ENCODE assay signal across 22 cellular contexts in the genomic region with DNA sequence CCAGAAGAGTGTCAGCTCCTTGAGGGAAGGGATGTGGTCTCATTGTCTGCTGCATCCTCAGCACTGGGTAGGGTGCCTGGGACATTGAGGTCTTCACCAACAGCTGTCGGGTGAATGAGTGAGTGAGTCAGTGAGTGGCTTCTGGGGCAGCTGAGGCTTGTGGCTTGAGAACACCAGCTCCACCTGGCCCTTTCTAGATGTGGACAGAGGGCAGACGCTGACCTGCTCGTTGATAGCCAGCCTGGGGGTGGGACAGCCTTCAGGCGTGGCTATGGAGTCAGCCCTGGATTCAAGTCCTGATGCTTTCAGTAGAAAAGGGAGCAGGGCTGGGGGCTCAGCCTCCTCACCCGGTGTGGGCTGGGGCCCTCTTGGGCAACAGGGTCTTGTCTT.
DNase-seq lines count a peak whose midpoint lies in the region; ATAC-seq and TF ChIP-seq lines count a peak whose summit lies in the region.
"Had no signal": no experiment of that assay in that cellular context is flagged by ENCODE, and none has a peak within 500 bp of the region (broad histone marks: within the 10 kb centered on the region; RNA-seq: fewer than 3 reads in every experiment).

No MANE protein-coding gene starts in this region.

- no peaks in the 10 kb centered on the region for H3K9me3 ChIP-seq in Panc1 (ENCODE audit: control insufficient read depth, insufficient read depth, low read depth, low read length)
- no peaks in the 10 kb centered on the region for H3K9me3 ChIP-seq in hepatocyte (ENCODE audit: low read depth)
- no peaks in the 10 kb centered on the region for H3K9me3 ChIP-seq in osteoblast (ENCODE audit: low read depth, low read length)
- H3K9me3 ChIP-seq: thyroid gland had no signal

- H3K27me3 Mint-ChIP-seq in Calu3 (ENCODE audit: unreplicated experiment) (no peaks in the 10 kb centered on the region), nephron progenitor cell (ENCODE audit: low read depth, poor library complexity) (peaks cover 6% of the 10 kb centered on the region)
- H3K27me3 Mint-ChIP-seq: naive thymus-derived CD8-positive, alpha-beta T cell; stimulated activated naive CD8-positive, alpha-beta T cell treated with anti-CD3 and anti-CD28 coated beads, Interleukin-15, Interleukin-2, amounts not matched to agents 100 ng/mL and 50 ng/mL, for 24 hours had no signal

- no peaks in the 10 kb centered on the region for H3K36me3 ChIP-seq in Panc1 (ENCODE audit: control insufficient read depth, insufficient read depth, low read length)
- H3K36me3 ChIP-seq in hepatocyte (replicated peaks; ENCODE audit: insufficient read depth, low read depth): no peaks in the 10 kb centered on the region
- H3K36me3 ChIP-seq in osteoblast (ENCODE audit: insufficient read depth, low read length): no peaks in the 10 kb centered on the region
- H3K36me3 ChIP-seq: thyroid gland had no signal

- H3K4me3 Mint-ChIP-seq in Calu3 (ENCODE audit: low read depth, unreplicated experiment): no peak overlapping the region
- no peak overlapping the region for H3K4me3 Mint-ChIP-seq in nephron progenitor cell
- H3K4me3 Mint-ChIP-seq: CD4-positive, alpha-beta memory T cell; mesothelial cell of epicardium; stimulated activated naive CD8-positive, alpha-beta T cell treated with anti-CD3 and anti-CD28 coated beads, Interleukin-15, Interleukin-2, amounts not matched to agents 100 ng/mL and 50 ng/mL, for 24 hours had no signal

- no peak for ATAC-seq in Panc1
- ATAC-seq: activated naive CD4-positive, alpha-beta T cell treated with anti-CD3 and anti-CD28 coated beads, Interleukin-2, amount 50 U/mL, for 72 hours; naive thymus-derived CD8-positive, alpha-beta T cell; sciatic nerve had no signal

- H3K79me2 ChIP-seq in hepatocyte (no peaks in the 10 kb centered on the region), osteoblast (ENCODE audit: insufficient read depth, low read length) (no peaks in the 10 kb centered on the region)

- peaks cover 29% of the 10 kb centered on the region for H3K4me1 Mint-ChIP-seq in Calu3 (ENCODE audit: low read depth, unreplicated experiment)
- H3K4me1 Mint-ChIP-seq in nephron progenitor cell: peaks cover 84% of the 10 kb centered on the region

- H3K4me1 ChIP-seq in Panc1 (ENCODE audit: control insufficient read depth, insufficient read depth, low read length): peaks cover 51% of the 10 kb centered on the region
- H3K4me1 ChIP-seq in hepatocyte (ENCODE audit: insufficient read depth): peaks cover 59% of the 10 kb centered on the region
- H3K4me1 ChIP-seq in osteoblast (ENCODE audit: insufficient read depth, low read length): no peaks in the 10 kb centered on the region

- DNase-seq in Calu3: no peak
- no peak for DNase-seq in Panc1 (ENCODE audit: low read depth, low spot score)
- DNase-seq in hepatocyte (ENCODE audit: low spot score): no peak
- peak; percentile 62 for DNase-seq in osteoblast (ENCODE audit: insufficient read length, low spot score, missing footprints)
- no peak for DNase-seq in nephron progenitor cell
- DNase-seq in epidermal melanocyte (ENCODE audit: insufficient read length, low spot score): no peak
- no peak for DNase-seq in central memory CD4-positive, alpha-beta T cell
- DNase-seq in GM19238 (ENCODE audit: insufficient read length, low spot score): no peak
- DNase-seq: activated B cell treated with CpG ODN at 0.5 μM for 24 hours; activated CD4-positive, alpha-beta T cell treated with anti-CD3 and anti-CD28 coated beads, Interleukin-2, amount 50 U/mL, for 4 hours; DMS153; GOT3; NCI-H2029 treated with DMSO at 0.1 percent for 48 hours; stimulated activated CD4-positive, alpha-beta T cell treated with anti-CD3 and anti-CD28 coated beads, Interleukin-15, amount 100 ng/mL, for 24 hours had no signal

- WGBS in hepatocyte (ENCODE audit: low lambda C conversion rate, missing lambda C conversion rate): 94% methylated on average over 5 of the region's 5 CpGs

- peaks cover 9% of the 10 kb centered on the region for H3K36me3 Mint-ChIP-seq in Calu3 (ENCODE audit: insufficient read depth, unreplicated experiment)
- H3K36me3 Mint-ChIP-seq in nephron progenitor cell (ENCODE audit: low read depth): peaks cover 9% of the 10 kb centered on the region

- no peak overlapping the region for H3K4me3 ChIP-seq in Panc1 (ENCODE audit: low read depth in 2 of 2, low read length in 2 of 2)
- no peak overlapping the region for H3K4me3 ChIP-seq in hepatocyte
- H3K4me3 ChIP-seq in osteoblast (ENCODE audit: insufficient read depth, low read length): no peak overlapping the region
- H3K4me3 ChIP-seq: thyroid gland had no signal

- no peak overlapping the region for H2AFZ ChIP-seq in hepatocyte
- no peak overlapping the region for H2AFZ ChIP-seq in osteoblast (ENCODE audit: low read length)

- intact Hi-C loops in Calu3 (cut with micrococcal nuclease; ENCODE audit: unreplicated experiment) (no loop called here), Panc1 (cut with micrococcal nuclease; ENCODE audit: unreplicated experiment) (no loop called here)

- H3K27ac ChIP-seq in Panc1 (ENCODE audit: low read length): peak overlapping the region; percentile 69; the same call in 1 of the 2 replicates
- peak overlapping the region; percentile 91 for H3K27ac ChIP-seq in hepatocyte
- H3K27ac ChIP-seq in osteoblast (ENCODE audit: low read depth, low read length): no peak overlapping the region

- BruUV-seq in Calu3 (replicated peaks; lab: Mats Ljungman, UMichigan) (no TSS peak), Panc1 (replicated peaks; lab: Mats Ljungman, UMichigan) (no TSS peak)

- H4K20me1 ChIP-seq in hepatocyte (ENCODE audit: insufficient read depth, poor library complexity, severe bottlenecking) (no peaks in the 10 kb centered on the region), osteoblast (ENCODE audit: insufficient read depth, low read length) (no peaks in the 10 kb centered on the region)

- CTCF ChIA-PET in Calu3 (lab: Charles Lee) (no interaction called here), Panc1 (lab: Charles Lee) (no interaction called here)

- H3K27me3 ChIP-seq in Panc1 (ENCODE audit: control insufficient read depth, insufficient read depth, low read length): no peaks in the 10 kb centered on the region
- no peaks in the 10 kb centered on the region for H3K27me3 ChIP-seq in hepatocyte
- no peaks in the 10 kb centered on the region for H3K27me3 ChIP-seq in osteoblast (ENCODE audit: insufficient read depth, low read length)
- H3K27me3 ChIP-seq: thyroid gland had no signal

- H3K4me2 ChIP-seq in hepatocyte (no peak overlapping the region), osteoblast (ENCODE audit: insufficient read depth, low read length) (no peak overlapping the region)

- H3K9me2 ChIP-seq in hepatocyte (replicated peaks; ENCODE audit: insufficient read depth): no peaks in the 10 kb centered on the region

- H3K27ac Mint-ChIP-seq in Calu3 (ENCODE audit: unreplicated experiment) (peak overlapping the region; percentile 50), nephron progenitor cell (no peak overlapping the region)
- H3K27ac Mint-ChIP-seq: activated B cell treated with CpG ODN at 0.5 μM for 24 hours; activated T-helper 2 cell treated with anti-CD3 and anti-CD28 coated beads, Interferon-gamma antibody, Interleukin-2, Interleukin-4, amounts not matched to agents 10 μg/mL and 5 μg/mL and 100 μg/mL, durations not matched to agents 14 hours and 24 hours and 36 hours; mesothelial cell of epicardium; stimulated activated naive CD8-positive, alpha-beta T cell treated with anti-CD3 and anti-CD28 coated beads, Interleukin-15, Interleukin-2, amounts not matched to agents 100 ng/mL and 50 ng/mL, for 24 hours had no signal

- TF ChIP-seq CTCF in Calu3 (IDR thresholded peaks at IDR 0.05; ENCODE audit: unreplicated experiment) (no peak), Panc1 (IDR thresholded peaks at IDR 0.05) (no peak), hepatocyte (IDR thresholded peaks at IDR 0.05; ENCODE audit: poor library complexity) (no peak), osteoblast (IDR thresholded peaks at IDR 0.05; ENCODE audit: extremely low read depth, low read depth, low read length) (no peak), nephron progenitor cell (IDR thresholded peaks at IDR 0.05) (no peak)

- in situ Hi-C loops in Panc1 (cut with HindIII; ENCODE audit: low pct_unique_long_range_greater_than_20kb, low sequenced_read_pairs): no loop called here

- POLR2A ChIA-PET in Panc1 (lab: Charles Lee): no interaction called here

- H3K9me3 Mint-ChIP-seq in Calu3 (ENCODE audit: low read depth, unreplicated experiment) (peaks cover 8% of the 10 kb centered on the region), nephron progenitor cell (peaks cover 12% of the 10 kb centered on the region)
